ENCODE assay signal across 13 cellular contexts in genomic region chr19:33407140-33407551, GRCh38. TPM values are rescaled to one million over a fixed set of nuclear protein-coding genes. Genes with fewer than 3 reads are reported as not detected.
DNase-seq lines count a peak whose midpoint lies in the region; ATAC-seq, FAIRE-seq and TF ChIP-seq lines count a peak whose summit lies in the region.
"Had no signal": no experiment of that assay in that cellular context is flagged by ENCODE, and none has a peak within 500 bp of the region (broad histone marks: within the 10 kb centered on the region; RNA-seq: fewer than 3 reads in every experiment).

No MANE protein-coding gene starts in this region.

- H3K9me3 ChIP-seq in A549 (no peaks in the 10 kb centered on the region), T-helper 17 cell (ENCODE audit: control insufficient read depth, low read length, poor library complexity, severe bottlenecking) (no peaks in the 10 kb centered on the region), smooth muscle cell (replicated peaks; ENCODE audit: low read depth) (no peaks in the 10 kb centered on the region)
- H3K9me3 ChIP-seq: Peyer's patch had no signal

- H3K4me3 Mint-ChIP-seq in GM23338 (no peak overlapping the region), T-helper 17 cell (no peak overlapping the region), memory B cell (no peak overlapping the region)
- H3K4me3 Mint-ChIP-seq in activated CD8-positive, alpha-beta T cell treated with anti-CD3 and anti-CD28 coated beads for 36 hours, result no peak overlapping the region
- H3K4me3 Mint-ChIP-seq: IgD-negative memory B cell; naive thymus-derived CD8-positive, alpha-beta T cell had no signal

- H2AFZ ChIP-seq in GM23338, result no peak overlapping the region
- H2AFZ ChIP-seq in smooth muscle cell (ENCODE audit: low read depth), result no peak overlapping the region

- TF ChIP-seq RAD21 in A549 (conservative IDR thresholded peaks at IDR 0.05 in 1 of 2, IDR thresholded peaks at IDR 0.05 in 1 of 2), result 0 out of 5 replicates have a peak, but pooled peaks of 1 of the 2 experiments have one; percentile 4

- intact Hi-C loops in activated CD8-positive, alpha-beta T cell treated with anti-CD3 and anti-CD28 coated beads for 36 hours (cut with micrococcal nuclease), result loop anchor here (2.0 to 10.0 kb wide), 2 partner anchors 172 to 262 kb away; no protein-coding TSS in a partner anchor

- no peak for TF ChIP-seq POLR2A in A549 (IDR thresholded peaks at IDR 0.05; ENCODE audit: low read length)

- H3K36me3 ChIP-seq in GM23338 (ENCODE audit: insufficient read depth) (no peaks in the 10 kb centered on the region), smooth muscle cell (ENCODE audit: low read depth) (no peaks in the 10 kb centered on the region)

- H3K9ac ChIP-seq in smooth muscle cell (ENCODE audit: low read depth), result no peak overlapping the region

- no peak for TF ChIP-seq EP300 in A549 (IDR thresholded peaks at IDR 0.05)

- H3K27me3 ChIP-seq in GM23338 (ENCODE audit: insufficient read depth) (no peaks in the 10 kb centered on the region), smooth muscle cell (ENCODE audit: low read depth) (no peaks in the 10 kb centered on the region)
- H3K27me3 ChIP-seq: Peyer's patch had no signal

- H3K4me2 ChIP-seq in A549, result no peak overlapping the region
- H3K4me2 ChIP-seq in GM23338, result no peak overlapping the region
- no peak overlapping the region for H3K4me2 ChIP-seq in smooth muscle cell

- H4K20me1 ChIP-seq in GM23338 (replicated peaks; ENCODE audit: insufficient read depth) (no peaks in the 10 kb centered on the region), smooth muscle cell (ENCODE audit: low read depth) (no peaks in the 10 kb centered on the region)

- H3K27ac ChIP-seq in A549, result no peak overlapping the region
- no peak overlapping the region for H3K27ac ChIP-seq in GM23338 (ENCODE audit: low read depth)
- H3K27ac ChIP-seq in smooth muscle cell (ENCODE audit: low read depth), result no peak overlapping the region
- H3K27ac ChIP-seq: Peyer's patch had no signal

- H3K27ac Mint-ChIP-seq in GM23338, result no peak overlapping the region
- no peak overlapping the region for H3K27ac Mint-ChIP-seq in T-helper 17 cell
- H3K27ac Mint-ChIP-seq in memory B cell, result no peak overlapping the region
- H3K27ac Mint-ChIP-seq in activated CD8-positive, alpha-beta T cell treated with anti-CD3 and anti-CD28 coated beads for 36 hours, result no peak overlapping the region
- H3K27ac Mint-ChIP-seq: activated T-helper 2 cell treated with anti-CD3 and anti-CD28 coated beads, Interferon-gamma antibody, Interleukin-2, Interleukin-4, amounts not matched to agents 10 μg/mL and 5 μg/mL and 100 μg/mL, durations not matched to agents 14 hours and 24 hours and 36 hours; IgD-negative memory B cell had no signal

- H3K27me3 Mint-ChIP-seq in GM23338 (ENCODE audit: insufficient read depth, low read depth, poor library complexity) (peaks cover 7% of the 10 kb centered on the region), T-helper 17 cell (no peaks in the 10 kb centered on the region), memory B cell (no peaks in the 10 kb centered on the region)
- H3K27me3 Mint-ChIP-seq in activated CD8-positive, alpha-beta T cell treated with anti-CD3 and anti-CD28 coated beads for 36 hours, result no peaks in the 10 kb centered on the region
- H3K27me3 Mint-ChIP-seq: IgD-negative memory B cell; naive thymus-derived CD8-positive, alpha-beta T cell had no signal

- H3K4me1 Mint-ChIP-seq in GM23338, result peaks cover 7% of the 10 kb centered on the region
- no peaks in the 10 kb centered on the region for H3K4me1 Mint-ChIP-seq in T-helper 17 cell
- peaks cover 2% of the 10 kb centered on the region for H3K4me1 Mint-ChIP-seq in memory B cell
- H3K4me1 Mint-ChIP-seq in activated CD8-positive, alpha-beta T cell treated with anti-CD3 and anti-CD28 coated beads for 36 hours (ENCODE audit: low read depth), result peaks cover 2% of the 10 kb centered on the region
- H3K4me1 Mint-ChIP-seq: IgD-negative memory B cell had no signal

- 0 out of 3 replicates have a peak, but pooled peaks have one; percentile 2 for TF ChIP-seq CTCF in A549 (IDR thresholded peaks at IDR 0.05)
- peak; percentile 16 to 26; a peak in 1 of 4 replicates for TF ChIP-seq CTCF in GM23338 (conservative IDR thresholded peaks at IDR 0.05; ENCODE audit: low read depth in 2 of 2)
- no peak for TF ChIP-seq CTCF in smooth muscle cell (IDR thresholded peaks at IDR 0.05; ENCODE audit: borderline replicate concordance, insufficient read depth, poor library complexity, severe bottlenecking)
- TF ChIP-seq CTCF in activated CD8-positive, alpha-beta T cell treated with anti-CD3 and anti-CD28 coated beads for 36 hours (IDR thresholded peaks at IDR 0.05), result no peak

- H3K9me2 ChIP-seq in GM23338 (ENCODE audit: insufficient read depth), result no peaks in the 10 kb centered on the region

- H3F3A ChIP-seq in GM23338 (replicated peaks; ENCODE audit: low read depth) (no peaks in the 10 kb centered on the region), smooth muscle cell (ENCODE audit: low read depth) (no peaks in the 10 kb centered on the region)

- no peak for FAIRE-seq in A549 (lab: Jason Lieb, UNC)

- CTCF ChIA-PET in A549 (lab: Yijun Ruan, JAX), result interaction anchor here (0.5 to 36.3 kb wide), 86 partner anchors 1 to 1305 kb away, joined by 3 to 1493 read pairs (median 5); partner anchors contain the start of genes CEBPA, CEBPG and SLC7A10
- CTCF ChIA-PET in activated CD8-positive, alpha-beta T cell treated with anti-CD3 and anti-CD28 coated beads for 36 hours (lab: Charles Lee), result interaction anchor here (0.6 to 3.1 kb wide), 20 partner anchors 9 to 364 kb away, joined by 3 to 34 read pairs (median 4); no protein-coding TSS in a partner anchor

- H3K4me3 ChIP-seq in A549 (no peak overlapping the region), GM23338 (no peak overlapping the region), smooth muscle cell (no peak overlapping the region)
- H3K4me3 ChIP-seq: lung, Peyer's patch had no signal

- ATAC-seq in A549 (peak; percentile 8 to 44; a peak in 5 of 6 replicates), GM23338 (peak; percentile 72), T-helper 17 cell (peak; percentile 32), memory B cell (ENCODE audit: low read depth) (peak; percentile 17), HG02678 (IDR thresholded peaks at IDR 0.05; ENCODE audit: unreplicated experiment) (no peak), GM21825 (IDR thresholded peaks at IDR 0.05; ENCODE audit: unreplicated experiment) (no peak)
- no peak for ATAC-seq in activated CD8-positive, alpha-beta T cell treated with anti-CD3 and anti-CD28 coated beads for 36 hours

- H3K36me3 Mint-ChIP-seq in GM23338 (ENCODE audit: low read depth) (no peaks in the 10 kb centered on the region), T-helper 17 cell (ENCODE audit: low read depth) (no peaks in the 10 kb centered on the region), memory B cell (no peaks in the 10 kb centered on the region)
- H3K36me3 Mint-ChIP-seq in activated CD8-positive, alpha-beta T cell treated with anti-CD3 and anti-CD28 coated beads for 36 hours (ENCODE audit: low read depth), result no peaks in the 10 kb centered on the region
- H3K36me3 Mint-ChIP-seq: IgD-negative memory B cell had no signal

- 35% methylated on average over 9 of the region's 9 CpGs for WGBS in A549 (ENCODE audit: missing lambda C conversion rate)
- WGBS in smooth muscle cell (ENCODE audit: low lambda C conversion rate), result 58% methylated on average over 9 of the region's 9 CpGs

- H3K4me1 ChIP-seq in A549 (peaks cover 8% of the 10 kb centered on the region; the same call in 1 of the 3 replicates), GM23338 (ENCODE audit: insufficient read depth) (no peaks in the 10 kb centered on the region; the same call in 1 of the 2 replicates), smooth muscle cell (ENCODE audit: low read depth) (no peaks in the 10 kb centered on the region)

- DNase-seq in A549 (ENCODE audit: low read depth in 1 of 2, low spot score in 1 of 2) (no peak), GM23338 (ENCODE audit: low spot score) (no peak), T-helper 17 cell (no peak), memory B cell (ENCODE audit: low spot score in 2 of 2) (no peak), smooth muscle cell (lab: John Stamatoyannopoulos, UW; ENCODE audit: unreplicated experiment) (no peak)
- no peak for DNase-seq in activated CD8-positive, alpha-beta T cell treated with anti-CD3 and anti-CD28 coated beads for 36 hours

- H3K79me2 ChIP-seq in GM23338 (replicated peaks; ENCODE audit: insufficient read depth) (no peaks in the 10 kb centered on the region), smooth muscle cell (ENCODE audit: low read depth) (no peaks in the 10 kb centered on the region)

- H3K9me3 Mint-ChIP-seq in GM23338 (no peaks in the 10 kb centered on the region), memory B cell (no peaks in the 10 kb centered on the region)
- H3K9me3 Mint-ChIP-seq in activated CD8-positive, alpha-beta T cell treated with anti-CD3 and anti-CD28 coated beads for 36 hours, result no peaks in the 10 kb centered on the region
- H3K9me3 Mint-ChIP-seq: activated T-helper 2 cell treated with anti-CD3 and anti-CD28 coated beads, Interferon-gamma antibody, Interleukin-2, Interleukin-4, amounts not matched to agents 10 μg/mL and 5 μg/mL and 100 μg/mL, durations not matched to agents 14 hours and 24 hours and 36 hours; IgD-negative memory B cell; naive thymus-derived CD8-positive, alpha-beta T cell had no signal

- POLR2A ChIA-PET in A549 (lab: Yijun Ruan, JAX), result interaction anchor here (0.6 to 1.4 kb wide), 3 partner anchors 33 to 114 kb away, joined by 3 to 8 read pairs (median 4); partner anchors contain the start of genes CEBPA and PEPD
- POLR2A ChIA-PET in activated CD8-positive, alpha-beta T cell treated with anti-CD3 and anti-CD28 coated beads for 36 hours (lab: Charles Lee), result no interaction called here

TF ChIP-seq in A549, 52 proteins besides CTCF, POLR2A, EP300 and RAD21 (continues in another document):
- TF ChIP-seq EHMT2 (IDR thresholded peaks at IDR 0.05; ENCODE audit: low read depth) (no peak), NR3C1 (IDR thresholded peaks at IDR 0.05) (no peak)

TF ChIP-seq in GM23338, 12 proteins besides CTCF, POLR2A, EP300 and RAD21 (continues in another document):
- TF ChIP-seq ZNF331 (CRISPR knock-in tag; IDR thresholded peaks at IDR 0.05; ENCODE audit: low read depth), result no peak
- no peak for TF ChIP-seq NANOG (IDR thresholded peaks at IDR 0.05; ENCODE audit: borderline replicate concordance)
- no peak for TF ChIP-seq CREB1 (CRISPR knock-in tag; IDR thresholded peaks at IDR 0.05; ENCODE audit: low read depth)
- TF ChIP-seq EZH2phosphoT487 (IDR thresholded peaks at IDR 0.05; ENCODE audit: unreplicated experiment), result no peak

RNA-seq across cellular contexts. Expression of gene CEBPG, which starts 33.6 kb away (rescaled TPM):
- polyA plus RNA-seq in A549 (2011; rRNA removed) (104 and 138 TPM in 2 replicates), A549 (2017; fragmentation: RNase III; extraction: RNeasy Plus Mini Kit Qiagen cat#74134 plus additional on column Dnase treatment) (34.0 to 35.7 TPM (median 34.3 TPM) in 3 replicates), GM23338 (2016; fragmentation: Nextera tagmentation; extraction: Ambion mirVana) (20.9 and 25.9 TPM in 2 replicates), smooth muscle cell (15.3 and 17.1 TPM in 2 replicates)
- polyA plus RNA-seq in A549 (2012; cell fraction: cytosol; rRNA removed), result 25.7 and 27.7 TPM in 2 replicates
- polyA plus RNA-seq in A549 (2012; cell fraction: nucleus; rRNA removed), result 11.1 and 12.8 TPM in 2 replicates
- polyA minus RNA-seq in A549 (2011; rRNA and poly(A)+ RNA removed), result 62.1 and 64.8 TPM in 2 replicates
- total RNA-seq in GM23338 (2014; rRNA removed; shearing (Covaris generic)), result 45.1 and 50.2 TPM in 2 replicates
- total RNA-seq in T-helper 17 cell (10 to 100 TPM; 17.0 to 22.0 TPM), smooth muscle cell (27.8 and 29.9 TPM in 2 replicates)
- 10 to 100 TPM; 28.3 to 30.1 TPM for total RNA-seq in activated CD8-positive, alpha-beta T cell treated with anti-CD3 and anti-CD28 coated beads for 36 hours

Comparison
In these comparisons a context has a peak if more than half of its experiments do, and no peak if none do; other contexts are left out.
1. ATAC-seq: peak in A549 (2 of 2), GM23338 (single experiment), T-helper 17 cell (single experiment) and memory B cell (single experiment); none in HG02678 (single experiment), GM21825 (single experiment) and activated CD8-positive, alpha-beta T cell treated with anti-CD3 and anti-CD28 coated beads for 36 hours (single experiment).
2. CTCF ChIP-seq: peak in A549 (single experiment) and GM23338 (2 of 2); none in smooth muscle cell (single experiment) and activated CD8-positive, alpha-beta T cell treated with anti-CD3 and anti-CD28 coated beads for 36 hours (single experiment).